In the genomic region with DNA sequence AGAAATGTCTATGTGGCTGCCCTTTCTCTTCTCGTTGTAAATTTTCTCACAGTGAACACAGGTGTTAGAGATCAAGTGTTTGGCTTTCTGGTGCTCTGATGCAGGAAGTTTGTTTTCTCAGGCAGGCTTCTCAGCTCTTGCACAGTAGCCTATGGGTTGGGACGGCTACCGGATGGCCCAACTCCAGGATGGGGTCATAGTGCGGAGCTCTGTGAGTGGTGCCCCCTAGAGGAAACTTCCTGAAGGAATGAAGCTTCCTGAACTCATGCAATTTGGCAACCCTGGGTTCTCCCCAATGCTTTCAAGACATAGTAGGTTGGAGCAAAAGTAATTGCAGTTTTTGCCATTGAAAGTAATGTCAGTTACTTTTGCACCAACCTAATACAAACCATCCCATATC, we compare ENCODE assay signal across 19 cellular contexts.
A peak's percentile ranks its signal among the peaks of the same experiment; 100 is the strongest.
DNase-seq lines count a peak whose midpoint lies in the region; TF ChIP-seq lines count a peak whose summit lies in the region.
"Had no signal": no experiment of that assay in that cellular context is flagged by ENCODE, and none has a peak within 500 bp of the region (broad histone marks: within the 10 kb centered on the region; RNA-seq: fewer than 3 reads in every experiment).

No MANE protein-coding gene starts in this region.

- no peaks in the 10 kb centered on the region for H3K9me3 ChIP-seq in A673 (ENCODE audit: low read depth, low read length, poor library complexity, severe bottlenecking)

- no peak overlapping the region for H3K4me3 Mint-ChIP-seq in glutamatergic neuron (ENCODE audit: unreplicated experiment)
- H3K4me3 Mint-ChIP-seq: activated CD4-positive, alpha-beta T cell treated with anti-CD3 and anti-CD28 coated beads for 36 hours; brain; CD4-positive, CD25-positive, alpha-beta regulatory T cell had no signal

- H3K4me3 ChIP-seq in astrocyte of the spinal cord (ENCODE audit: low read depth, low read length) (no peak overlapping the region), A673 (ENCODE audit: low read depth, low read length, poor library complexity, severe bottlenecking) (no peak overlapping the region)
- H3K4me3 ChIP-seq: hepatocyte had no signal

- no peak overlapping the region for H3K27ac Mint-ChIP-seq in glutamatergic neuron (ENCODE audit: unreplicated experiment)
- H3K27ac Mint-ChIP-seq: activated CD4-positive, alpha-beta T cell treated with anti-CD3 and anti-CD28 coated beads for 36 hours; activated T-helper 2 cell treated with anti-CD3 and anti-CD28 coated beads, Interferon-gamma antibody, Interleukin-2, Interleukin-4, amounts not matched to agents 10 μg/mL and 5 μg/mL and 100 μg/mL, durations not matched to agents 14 hours and 24 hours and 36 hours; brain; CD4-positive, CD25-positive, alpha-beta regulatory T cell had no signal

- CTCF ChIA-PET in A673 (lab: Charles Lee): no interaction called here

- POLR2A ChIA-PET in A673 (lab: Charles Lee; ENCODE audit: low non-redundant PET): no interaction called here

- peaks cover 8% of the 10 kb centered on the region for H3K9me3 Mint-ChIP-seq in glutamatergic neuron (ENCODE audit: unreplicated experiment)

- H3K27ac ChIP-seq in 22Rv1 (no peak overlapping the region), A673 (ENCODE audit: low read depth, low read length, poor library complexity, severe bottlenecking) (no peak overlapping the region)
- H3K27ac ChIP-seq: hepatocyte had no signal

- no peaks in the 10 kb centered on the region for H3K4me1 ChIP-seq in A673 (ENCODE audit: insufficient read depth, low read length, poor library complexity, severe bottlenecking)

- TF ChIP-seq CTCF in 22Rv1 (IDR thresholded peaks at IDR 0.05) (peak; percentile 35), astrocyte of the spinal cord (IDR thresholded peaks at IDR 0.05; ENCODE audit: low read depth, low read length) (peak; percentile 8), glutamatergic neuron (IDR thresholded peaks at IDR 0.05; ENCODE audit: partially characterized antibody, unreplicated experiment) (no peak), A673 (conservative IDR thresholded peaks at IDR 0.05; ENCODE audit: low read depth, low read length) (no peak)

- intact Hi-C loops in A673 (cut with micrococcal nuclease; ENCODE audit: unreplicated experiment): no loop called here

- H3K4me1 Mint-ChIP-seq in glutamatergic neuron (ENCODE audit: low read depth, unreplicated experiment): peaks cover 5% of the 10 kb centered on the region
- H3K4me1 Mint-ChIP-seq: activated CD4-positive, alpha-beta T cell treated with anti-CD3 and anti-CD28 coated beads for 36 hours; CD4-positive, CD25-positive, alpha-beta regulatory T cell had no signal

- no TSS peak for BruUV-seq in A673 (replicated peaks; lab: Mats Ljungman, UMichigan)

- H3K36me3 ChIP-seq in A673 (ENCODE audit: insufficient read depth, low read length, poor library complexity, severe bottlenecking): no peaks in the 10 kb centered on the region

- H3K27me3 Mint-ChIP-seq in glutamatergic neuron (ENCODE audit: unreplicated experiment): peaks cover 4% of the 10 kb centered on the region
- H3K27me3 Mint-ChIP-seq: activated CD4-positive, alpha-beta T cell treated with anti-CD3 and anti-CD28 coated beads for 36 hours; CD4-positive, CD25-positive, alpha-beta regulatory T cell had no signal

- DNase-seq in HuH-7 (ENCODE audit: low spot score) (peak; percentile 7), astrocyte of the spinal cord (ENCODE audit: low read depth, low spot score) (no peak), iPS-NIHi7 (ENCODE audit: extremely low spot score) (peak; percentile 62), occipital lobe (lab: John Stamatoyannopoulos, UW) (no peak), NCI-H82 (lab: John Stamatoyannopoulos, UW) (no peak), glutamatergic neuron (no peak), A673 (ENCODE audit: low spot score) (no peak)
- DNase-seq: activated CD4-positive, alpha-beta T cell treated with anti-CD3 and anti-CD28 coated beads for 36 hours; CD4-positive, CD25-positive, alpha-beta regulatory T cell; DMS79; foreskin fibroblast; NCI-H1436; NCI-H2171 treated with DMSO at 0.1 percent for 48 hours; stimulated activated CD4-positive, alpha-beta T cell treated with anti-CD3 and anti-CD28 coated beads, Interleukin-12 subunit alpha, Interleukin-12 subunit beta, amount 100 ng/mL, for 4 hours; stimulated activated CD8-positive, alpha-beta memory T cell treated with anti-CD3 and anti-CD28 coated beads, Interleukin-4, amount 100 ng/mL, for 48 hours had no signal

- in situ Hi-C loops in astrocyte of the spinal cord (cut with HindIII; ENCODE audit: low sequenced_read_pairs): no loop called here

- H3K27me3 ChIP-seq in A673 (replicated peaks; ENCODE audit: insufficient read depth, low read depth, low read length, poor library complexity): peaks cover 9% of the 10 kb centered on the region

- no peaks in the 10 kb centered on the region for H3K36me3 Mint-ChIP-seq in glutamatergic neuron (ENCODE audit: unreplicated experiment)
- H3K36me3 Mint-ChIP-seq: brain; CD4-positive, CD25-positive, alpha-beta regulatory T cell had no signal

Comparison
In these comparisons a context has a peak if more than half of its experiments do, and no peak if none do; other contexts are left out.
1. CTCF ChIP-seq: peak in 22Rv1 (single experiment) and astrocyte of the spinal cord (single experiment); none in glutamatergic neuron (single experiment) and A673 (single experiment).
2. DNase-seq: peak in HuH-7 (single experiment) and iPS-NIHi7 (single experiment); none in astrocyte of the spinal cord (single experiment), occipital lobe (single experiment), NCI-H82 (single experiment), glutamatergic neuron (single experiment) and A673 (single experiment).